ENCODE assay signal across 8 cellular contexts in the genomic region with DNA sequence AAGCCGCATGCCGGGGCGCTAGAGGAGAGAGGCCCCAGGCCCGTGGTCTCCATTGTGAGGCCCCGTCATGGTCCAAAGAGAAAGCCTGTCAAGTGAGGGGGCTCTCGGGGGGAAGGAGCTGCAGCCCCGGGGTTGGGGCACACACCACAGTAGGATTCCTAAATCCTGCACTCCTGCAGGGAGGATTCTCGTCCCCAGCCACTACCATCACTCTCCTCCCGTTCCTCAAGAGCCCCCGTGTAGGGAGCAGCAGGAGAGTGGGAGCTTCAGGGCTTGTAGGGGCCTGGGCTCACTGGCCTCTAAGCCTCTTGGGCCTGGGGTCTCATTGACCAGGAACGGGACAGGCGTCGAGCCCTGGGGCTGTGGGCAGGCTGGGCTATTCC. TPM values are rescaled to one million over a fixed set of nuclear protein-coding genes. Genes with fewer than 3 reads are reported as not detected.
DNase-seq lines count a peak whose midpoint lies in the region; TF ChIP-seq lines count a peak whose summit lies in the region.

No MANE protein-coding gene starts in this region.

- peaks cover 55% of the 10 kb centered on the region for H3K4me1 ChIP-seq in BLaER1
- peaks cover 29% of the 10 kb centered on the region for H3K4me1 ChIP-seq in KMS-11 (ENCODE audit: low read depth, poor library complexity, severe bottlenecking)
- H3K4me1 ChIP-seq in ectodermal cell (ENCODE audit: control insufficient read depth, insufficient read depth, low read length): peaks cover 13% of the 10 kb centered on the region
- peaks cover 17% of the 10 kb centered on the region for H3K4me1 ChIP-seq in neuron (ENCODE audit: insufficient read depth, low read length)

- DNase-seq in Ammon's horn (ENCODE audit: low spot score) (no peak), NCI-H748 (lab: John Stamatoyannopoulos, UW; ENCODE audit: unreplicated experiment) (no peak), nucleus accumbens (lab: John Stamatoyannopoulos, UW) (no peak), cerebellar nuclear complex (lab: John Stamatoyannopoulos, UW) (no peak)

- 73 to 80% methylated on average over 13 of the region's 13 CpGs for WGBS in ectodermal cell, 2 experiments

- H3K9ac ChIP-seq in BLaER1 (peak overlapping the region; percentile 95), KMS-11 (peak overlapping the region; percentile 60; the same call in 1 of the 2 replicates)

- no peaks in the 10 kb centered on the region; the same call in 1 of the 2 replicates for H3K79me2 ChIP-seq in KMS-11 (ENCODE audit: insufficient read depth, low read depth)

- H3K4me2 ChIP-seq in BLaER1 (peak overlapping the region; percentile 99), KMS-11 (peak overlapping the region; percentile 90)

- peak overlapping the region; percentile 88 for H3K4me3 ChIP-seq in BLaER1
- no peak overlapping the region for H3K4me3 ChIP-seq in KMS-11 (IDR thresholded peaks at IDR 0.05; ENCODE audit: insufficient read depth, low read depth, low read length)
- peak overlapping the region; percentile 67 for H3K4me3 ChIP-seq in ectodermal cell (ENCODE audit: insufficient read depth, low read depth, low read length)
- peak overlapping the region; percentile 56 for H3K4me3 ChIP-seq in neuron (ENCODE audit: low read length)

- H3K9me3 ChIP-seq in BLaER1 (no peaks in the 10 kb centered on the region), ectodermal cell (ENCODE audit: control insufficient read depth, low read length) (no peaks in the 10 kb centered on the region), neuron (ENCODE audit: low read length) (no peaks in the 10 kb centered on the region)

- H4K20me1 ChIP-seq in BLaER1 (peaks cover 1% of the 10 kb centered on the region; the same call in 1 of the 2 replicates), KMS-11 (ENCODE audit: insufficient read depth) (no peaks in the 10 kb centered on the region)

- H2AFZ ChIP-seq in KMS-11 (ENCODE audit: low read depth) (peak overlapping the region; percentile 89), neuron (ENCODE audit: low read depth, low read length) (no peak overlapping the region)

- no peak for TF ChIP-seq CTCF in KMS-11 (conservative IDR thresholded peaks at IDR 0.05; ENCODE audit: low read depth, low read length)

- H3K36me3 ChIP-seq in BLaER1: peaks cover 13% of the 10 kb centered on the region
- H3K36me3 ChIP-seq in KMS-11 (ENCODE audit: insufficient read depth): no peaks in the 10 kb centered on the region
- no peaks in the 10 kb centered on the region for H3K36me3 ChIP-seq in ectodermal cell (ENCODE audit: control insufficient read depth, insufficient read depth, low read length)
- H3K36me3 ChIP-seq in neuron (ENCODE audit: insufficient read depth, low read length): peaks cover 18% of the 10 kb centered on the region

- H3K27ac ChIP-seq in BLaER1: peak overlapping the region; percentile 97
- H3K27ac ChIP-seq in KMS-11: peak overlapping the region; percentile 59; the same call in 1 of the 2 replicates
- no peak overlapping the region for H3K27ac ChIP-seq in ectodermal cell (ENCODE audit: insufficient read depth, low read depth, low read length, poor library complexity, severe bottlenecking)

- H3K27me3 ChIP-seq in BLaER1 (no peaks in the 10 kb centered on the region), KMS-11 (ENCODE audit: insufficient read depth, low read depth) (no peaks in the 10 kb centered on the region), ectodermal cell (ENCODE audit: control insufficient read depth, insufficient read depth, low read length, poor library complexity, severe bottlenecking) (peaks cover 3% of the 10 kb centered on the region), neuron (ENCODE audit: insufficient read depth, low read length) (no peaks in the 10 kb centered on the region)

RNA-seq across cellular contexts. Expression of gene C16orf86, which starts 0.8 kb away (rescaled TPM):
- 4.5 TPM for polyA plus RNA-seq in ectodermal cell (2013, experiment 1 of 4)
- 3.8 TPM for polyA plus RNA-seq in ectodermal cell (2013, experiment 2 of 4)
- polyA plus RNA-seq in ectodermal cell (2013, experiment 3 of 4): 4.1 TPM
- polyA plus RNA-seq in ectodermal cell (2013, experiment 4 of 4): 4.5 TPM

RNA-seq across cellular contexts. Expression of gene ENKD1, which starts 0.9 kb away (rescaled TPM):
- polyA plus RNA-seq in ectodermal cell (2013, experiment 1 of 4): 23.2 TPM
- 28.1 TPM for polyA plus RNA-seq in ectodermal cell (2013, experiment 2 of 4)
- polyA plus RNA-seq in ectodermal cell (2013, experiment 3 of 4): 22.2 TPM
- polyA plus RNA-seq in ectodermal cell (2013, experiment 4 of 4): 27.6 TPM

RNA-seq across cellular contexts. Expression of gene PARD6A, which starts 6.7 kb away (rescaled TPM):
- polyA plus RNA-seq in ectodermal cell (2013, experiment 1 of 4): 4.6 TPM
- polyA plus RNA-seq in ectodermal cell (2013, experiment 2 of 4): 5.0 TPM
- polyA plus RNA-seq in ectodermal cell (2013, experiment 3 of 4): 4.7 TPM
- polyA plus RNA-seq in ectodermal cell (2013, experiment 4 of 4): 5.8 TPM

RNA-seq across cellular contexts. Expression of gene ACD, which starts 7.4 kb away (rescaled TPM):
- polyA plus RNA-seq in ectodermal cell (2013, experiment 1 of 4): 34.8 TPM
- 30.5 TPM for polyA plus RNA-seq in ectodermal cell (2013, experiment 2 of 4)
- polyA plus RNA-seq in ectodermal cell (2013, experiment 3 of 4): 33.8 TPM
- 33.5 TPM for polyA plus RNA-seq in ectodermal cell (2013, experiment 4 of 4)

RNA-seq across cellular contexts. Expression of gene CARMIL2, which starts 22.5 kb away (rescaled TPM):
- 9.5 TPM for polyA plus RNA-seq in ectodermal cell (2013, experiment 1 of 4)
- 12.7 TPM for polyA plus RNA-seq in ectodermal cell (2013, experiment 2 of 4)
- 10.7 TPM for polyA plus RNA-seq in ectodermal cell (2013, experiment 3 of 4)
- 9.5 TPM for polyA plus RNA-seq in ectodermal cell (2013, experiment 4 of 4)
